Comparison of ENCODE assay signal across 8 cellular contexts in genomic region chr20:54649511-54649962, GRCh38.
DNase-seq lines count a peak whose midpoint lies in the region; ATAC-seq and TF ChIP-seq lines count a peak whose summit lies in the region.

No MANE protein-coding gene starts in this region.

- no peak for TF ChIP-seq POLR2A in right lobe of liver (IDR thresholded peaks at IDR 0.05)

- no peak overlapping the region for H3K27ac ChIP-seq in right lobe of liver

- peak; percentile 27 for DNase-seq in GM12864 (ENCODE audit: low read depth)
- peak; percentile 56 to 79 for DNase-seq in NCI-H446 (lab: John Stamatoyannopoulos, UW)
- peak; percentile 63 to 68 for DNase-seq in activated CD4-positive, alpha-beta T cell treated with anti-CD3 and anti-CD28 coated beads for 24 hours (ENCODE audit: low read depth in 2 of 2)
- DNase-seq in dedifferentiated amniotic fluid mesenchymal stem cell (ENCODE audit: extremely low spot score), result peak; percentile 65
- peak; percentile 74 to 82 (median 75) for DNase-seq in right lobe of liver
- peak; percentile 52 to 62 (median 53) for DNase-seq in stimulated activated CD4-positive, alpha-beta T cell treated with anti-CD3 and anti-CD28 coated beads, TNF-alpha, amount 100 ng/mL, for 24 hours (ENCODE audit: low read depth in 3 of 3)

- ATAC-seq in HG03045 (IDR thresholded peaks at IDR 0.05; ENCODE audit: unreplicated experiment) (peak; percentile 70), right lobe of liver (peak; percentile 89 to 93 (median 91)), HG03135 (IDR thresholded peaks at IDR 0.05; ENCODE audit: unreplicated experiment) (no peak)

- no peaks in the 10 kb centered on the region for H3K36me3 ChIP-seq in right lobe of liver

- WGBS in right lobe of liver (ENCODE audit: insufficient coverage, low coverage, low lambda C conversion rate, missing lambda C conversion rate), result 5% methylated on average over 8 of the region's 8 CpGs

- H3K9me3 ChIP-seq in right lobe of liver, result no peaks in the 10 kb centered on the region

- no peaks in the 10 kb centered on the region for H3K27me3 ChIP-seq in right lobe of liver

- H3K4me3 ChIP-seq in GM12864 (ENCODE audit: low read depth, low read length), result no peak overlapping the region
- no peak overlapping the region for H3K4me3 ChIP-seq in right lobe of liver

- TF ChIP-seq CTCF in GM12864 (IDR thresholded peaks at IDR 0.05; ENCODE audit: low read depth, low read length, missing control alignments), result peak; percentile 79
- peak; percentile 55 to 87 (median 83) for TF ChIP-seq CTCF in right lobe of liver (IDR thresholded peaks at IDR 0.05)

- intact Hi-C loops in right lobe of liver (cut with DNase I), result loop anchor here (5.0 to 10.0 kb wide), 2 partner anchors 425 to 437 kb away; no protein-coding TSS in a partner anchor

- peaks cover 0 to 10% (median 4%) of the 10 kb centered on the region in 4 donors for H3K4me1 ChIP-seq in right lobe of liver
